In the genomic region with DNA sequence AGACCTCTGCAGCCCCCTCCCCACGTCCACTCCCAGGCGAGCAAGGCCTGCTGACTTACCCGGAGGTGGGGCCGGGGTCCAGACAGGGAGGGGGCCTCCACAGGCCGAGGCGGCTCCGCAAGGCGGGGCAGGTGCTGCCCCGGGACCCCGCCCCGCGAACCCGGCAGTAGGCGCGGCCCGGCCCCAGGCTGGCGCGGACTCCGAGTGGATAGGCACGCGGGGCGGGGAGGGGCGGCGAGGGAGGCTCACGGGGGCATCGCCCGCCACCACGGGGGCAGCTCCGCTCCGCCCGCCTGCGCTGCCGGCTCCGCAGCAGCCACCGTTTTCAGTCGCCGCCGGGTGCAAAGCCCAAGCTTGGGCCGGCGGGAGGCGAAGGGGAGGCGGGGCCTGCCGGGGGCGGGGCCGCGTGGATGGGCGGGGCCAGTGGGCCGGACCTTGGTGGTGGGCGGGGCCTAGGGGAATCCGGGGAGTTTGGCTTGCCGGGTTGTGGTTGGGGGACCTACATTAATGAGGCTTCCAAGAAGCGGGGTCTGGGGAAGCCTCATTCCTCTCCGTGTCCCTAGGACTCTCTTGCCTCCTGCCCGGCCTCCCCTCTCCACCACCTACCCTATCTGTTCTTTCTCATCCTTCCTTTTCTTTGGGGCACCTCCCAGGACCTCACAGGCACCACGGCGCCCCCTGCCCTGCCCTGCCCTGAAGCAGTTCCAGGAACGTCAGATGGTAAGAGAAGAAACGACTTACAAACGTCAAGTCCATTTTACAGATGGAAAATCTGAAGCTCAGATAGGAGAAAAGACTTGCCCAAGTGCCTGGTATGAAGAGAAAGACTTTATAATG, we compare ENCODE assay signal across 8 cellular contexts. TPM values are rescaled to one million over a fixed set of nuclear protein-coding genes. Genes with fewer than 3 reads are reported as not detected.
DNase-seq lines count a peak whose midpoint lies in the region; ATAC-seq and TF ChIP-seq lines count a peak whose summit lies in the region.

TSS of gene RIMS3 (minus strand) at position 348 of the 837 bp plus-strand sequence. CDS start 23,757 bp downstream, outside the sequence.

- TF ChIP-seq EP300 in neural cell (conservative IDR thresholded peaks at IDR 0.05; ENCODE audit: poor library complexity, severe bottlenecking), result no peak

- H4K20me1 ChIP-seq in PC-3 (ENCODE audit: low read length) (no peaks in the 10 kb centered on the region), neural cell (ENCODE audit: insufficient read depth) (no peaks in the 10 kb centered on the region)

- H3K4me3 Mint-ChIP-seq in CD8-positive, alpha-beta memory T cell, result peak within 1 kb of the TSS; percentile 78 to 93 (median 89)
- peak within 1 kb of the TSS; percentile 87 to 96 for H3K4me3 Mint-ChIP-seq in stimulated activated naive CD8-positive, alpha-beta T cell treated with anti-CD3 and anti-CD28 coated beads, Interleukin-15, amount 100 ng/mL, for 72 hours

- no peaks in the 10 kb centered on the region for H3K27me3 ChIP-seq in CD8-positive, alpha-beta memory T cell (ENCODE audit: insufficient read depth, low read length, poor library complexity, severe bottlenecking)
- H3K27me3 ChIP-seq in HUES6 (ENCODE audit: control insufficient read depth, insufficient read depth, low read length) (no peaks in the 10 kb centered on the region), PC-3 (ENCODE audit: low read length) (no peaks in the 10 kb centered on the region), neural cell (ENCODE audit: insufficient read depth, low read depth, low read length) (no peaks in the 10 kb centered on the region)

- peaks cover 17% of the 10 kb centered on the region for H3K4me1 ChIP-seq in CD8-positive, alpha-beta memory T cell (ENCODE audit: insufficient read depth, low read length)
- H3K4me1 ChIP-seq in HUES6 (ENCODE audit: control insufficient read depth, insufficient read depth, low read length), result peaks cover 42% of the 10 kb centered on the region
- peaks cover 8% of the 10 kb centered on the region for H3K4me1 ChIP-seq in PC-3 (ENCODE audit: insufficient read depth, low read length)

- H3F3A ChIP-seq in PC-3 (ENCODE audit: low read length, unreplicated experiment) (no peaks in the 10 kb centered on the region), neural cell (ENCODE audit: insufficient read depth, low read length, poor library complexity, severe bottlenecking) (no peaks in the 10 kb centered on the region)

- no peaks in the 10 kb centered on the region for H3K9me3 ChIP-seq in CD8-positive, alpha-beta memory T cell (ENCODE audit: low read length)
- no peaks in the 10 kb centered on the region for H3K9me3 ChIP-seq in HUES6 (ENCODE audit: control insufficient read depth, insufficient read depth, low read depth, low read length)
- no peaks in the 10 kb centered on the region for H3K9me3 ChIP-seq in PC-3 (ENCODE audit: low read length)
- H3K9me3 ChIP-seq in neural cell (ENCODE audit: low read length), result no peaks in the 10 kb centered on the region

- H3K9me3 Mint-ChIP-seq in CD8-positive, alpha-beta memory T cell, result no peaks in the 10 kb centered on the region
- no peaks in the 10 kb centered on the region for H3K9me3 Mint-ChIP-seq in stimulated activated naive CD8-positive, alpha-beta T cell treated with anti-CD3 and anti-CD28 coated beads, Interleukin-15, amount 100 ng/mL, for 72 hours

- H3K4me2 ChIP-seq in PC-3 (ENCODE audit: low read length) (peak within 1 kb of the TSS; percentile 97), neural cell (ENCODE audit: low read length) (peak within 1 kb of the TSS; percentile 44)

- POLR2A ChIA-PET in CD8-positive, alpha-beta memory T cell (lab: Charles Lee), result interaction anchor here (1.5 kb wide), 1 partner anchor 26 kb away, joined by 8 read pairs; the partner anchor contains the start of gene NFYC
- POLR2A ChIA-PET in PC-3 (lab: Charles Lee; ENCODE audit: unreplicated experiment), result interaction anchor here (0.6 kb wide), 1 partner anchor 34 kb away, joined by 3 read pairs; no protein-coding TSS in a partner anchor

- CTCF ChIA-PET in CD8-positive, alpha-beta memory T cell (lab: Charles Lee), result interaction anchor here (1.2 kb wide), 1 partner anchor 39 kb away, joined by 4 read pairs; no protein-coding TSS in a partner anchor
- CTCF ChIA-PET in PC-3 (lab: Charles Lee), result interaction anchor here (0.6 to 0.7 kb wide), 3 partner anchors 19 to 651 kb away, joined by 3 to 16 read pairs (median 3); no protein-coding TSS in a partner anchor

- peak within 1 kb of the TSS in 5 of 8 donors; percentile 48 to 90 (median 73) for H3K27ac Mint-ChIP-seq in CD8-positive, alpha-beta memory T cell
- peak within 1 kb of the TSS; percentile 77 to 93 for H3K27ac Mint-ChIP-seq in stimulated activated naive CD8-positive, alpha-beta T cell treated with anti-CD3 and anti-CD28 coated beads, Interleukin-15, amount 100 ng/mL, for 72 hours

- DNase-seq in CD8-positive, alpha-beta memory T cell, result peak; percentile 76 to 85 (median 78)
- DNase-seq in PC-3 (peak; percentile 63), activated T-helper 1 cell treated with Interleukin-2 at 50 U/mL for 16 hours (ENCODE audit: low read depth) (peak; percentile 77), fibroblast of peridontal ligament (ENCODE audit: extremely low read depth) (peak; percentile 11)
- peak; percentile 81 to 85 for DNase-seq in stimulated activated naive CD8-positive, alpha-beta T cell treated with anti-CD3 and anti-CD28 coated beads, Interleukin-15, amount 100 ng/mL, for 72 hours

- H2AFZ ChIP-seq in PC-3 (ENCODE audit: low read length) (peak within 1 kb of the TSS; percentile 99), neural cell (ENCODE audit: low read depth, low read length) (peak within 1 kb of the TSS; percentile 56)

- H3K9me2 ChIP-seq in PC-3 (replicated peaks; ENCODE audit: low read length), result no peaks in the 10 kb centered on the region
- H3K9me2 ChIP-seq in neural cell (ENCODE audit: insufficient read depth, low read length), result no peaks in the 10 kb centered on the region

- peak within 1 kb of the TSS; percentile 24 for H3K27ac ChIP-seq in CD8-positive, alpha-beta memory T cell (ENCODE audit: low read depth, low read length)
- H3K27ac ChIP-seq in HUES6 (ENCODE audit: low read depth, low read length) (no peak within 1 kb of the TSS), PC-3 (ENCODE audit: low read length) (no peak within 1 kb of the TSS), neural cell (ENCODE audit: low read length) (no peak within 1 kb of the TSS)

- no peaks in the 10 kb centered on the region for H3K36me3 Mint-ChIP-seq in CD8-positive, alpha-beta memory T cell

- peaks cover 21 to 44% (median 31%) of the 10 kb centered on the region in 3 donors for H3K4me1 Mint-ChIP-seq in CD8-positive, alpha-beta memory T cell
- peaks cover 49% of the 10 kb centered on the region for H3K4me1 Mint-ChIP-seq in stimulated activated naive CD8-positive, alpha-beta T cell treated with anti-CD3 and anti-CD28 coated beads, Interleukin-15, amount 100 ng/mL, for 72 hours

- no peaks in the 10 kb centered on the region for H3K27me3 Mint-ChIP-seq in CD8-positive, alpha-beta memory T cell
- H3K27me3 Mint-ChIP-seq in stimulated activated naive CD8-positive, alpha-beta T cell treated with anti-CD3 and anti-CD28 coated beads, Interleukin-15, amount 100 ng/mL, for 72 hours, result no peaks in the 10 kb centered on the region

- TF ChIP-seq CTCF in PC-3 (conservative IDR thresholded peaks at IDR 0.05; ENCODE audit: low read depth, low read length) (peak; percentile 55), neural cell (IDR thresholded peaks at IDR 0.05; ENCODE audit: poor library complexity, severe bottlenecking) (peak; percentile 48)

- peak; percentile 12 for TF ChIP-seq RAD21 in neural cell (conservative IDR thresholded peaks at IDR 0.05)

- H3K79me2 ChIP-seq in PC-3 (ENCODE audit: low read length), result no peaks in the 10 kb centered on the region
- no peaks in the 10 kb centered on the region for H3K79me2 ChIP-seq in neural cell (replicated peaks; ENCODE audit: insufficient read depth, low read length)

- peak within 1 kb of the TSS; percentile 65 for H3K4me3 ChIP-seq in CD8-positive, alpha-beta memory T cell (ENCODE audit: low read length)
- H3K4me3 ChIP-seq in HUES6 (ENCODE audit: low read depth, low read length) (peak within 1 kb of the TSS; percentile 97), PC-3 (ENCODE audit: low read length) (peak within 1 kb of the TSS; percentile 82), neural cell (ENCODE audit: low read length) (peak within 1 kb of the TSS; percentile 71)

- H3K9ac ChIP-seq in HUES6 (ENCODE audit: low read length) (peak within 1 kb of the TSS; percentile 38), PC-3 (ENCODE audit: low read length) (peak within 1 kb of the TSS; percentile 48; the same call in 1 of the 2 replicates), neural cell (ENCODE audit: low read length) (peak within 1 kb of the TSS; percentile 65)

- ATAC-seq in GM21360 (IDR thresholded peaks at IDR 0.05; ENCODE audit: unreplicated experiment), result peak; percentile 60
- peak; percentile 81 for ATAC-seq in PC-3
- peak; percentile 76 for ATAC-seq in stimulated activated naive CD8-positive, alpha-beta T cell treated with anti-CD3 and anti-CD28 coated beads, Interleukin-15, amount 100 ng/mL, for 72 hours

- BruUV-seq in PC-3 (replicated peaks; lab: Mats Ljungman, UMichigan), result no TSS peak

- H3K36me3 ChIP-seq in CD8-positive, alpha-beta memory T cell (ENCODE audit: insufficient read depth, low read length), result no peaks in the 10 kb centered on the region
- no peaks in the 10 kb centered on the region for H3K36me3 ChIP-seq in HUES6 (ENCODE audit: control insufficient read depth, insufficient read depth, low read length)
- H3K36me3 ChIP-seq in PC-3 (ENCODE audit: low read depth, low read length), result no peaks in the 10 kb centered on the region
- H3K36me3 ChIP-seq in neural cell (ENCODE audit: insufficient read depth, low read length), result no peaks in the 10 kb centered on the region

- intact Hi-C loops in PC-3 (cut with micrococcal nuclease), result loop anchor here (5.0 kb wide), 2 partner anchors 38 to 133 kb away; partner anchors contain the start of gene ZNF684

TF ChIP-seq in neural cell, 6 proteins besides CTCF, POLR2A, EP300 and RAD21 (continues in another document):
- TF ChIP-seq EZH2 (IDR thresholded peaks at IDR 0.05; ENCODE audit: borderline replicate concordance, insufficient read depth, low read length, poor library complexity, severe bottlenecking) (no peak), MXI1 (conservative IDR thresholded peaks at IDR 0.05; ENCODE audit: poor library complexity, severe bottlenecking) (no peak), TAF1 (IDR thresholded peaks at IDR 0.05; ENCODE audit: low read depth) (no peak)

RNA-seq across cellular contexts. Expression of gene RIMS3, which starts in this region (rescaled TPM):
- total RNA-seq in CD8-positive, alpha-beta memory T cell, result 1 to 10 TPM; 1.4 to 1.7 TPM
- polyA plus RNA-seq in CD8-positive, alpha-beta memory T cell, result 5.4 TPM
- total RNA-seq in PC-3 (2014; rRNA removed), result 2.9 and 4.2 TPM in 2 replicates
- polyA plus RNA-seq in neural cell, result 31.6 and 36.9 TPM in 2 replicates
- polyA minus RNA-seq in neural cell, result 52.1 and 54.1 TPM in 2 replicates

Comparison
In these comparisons a context has a peak if more than half of its experiments do, and no peak if none do; other contexts are left out.
1. DNase-seq: peak in every context shown above with its lines; median percentile 83 in stimulated activated naive CD8-positive, alpha-beta T cell treated with anti-CD3 and anti-CD28 coated beads, Interleukin-15, amount 100 ng/mL, for 72 hours; 78 in CD8-positive, alpha-beta memory T cell; 77 in activated T-helper 1 cell treated with Interleukin-2 at 50 U/mL for 16 hours; 63 in PC-3; 11 in fibroblast of peridontal ligament.